10 cellular contexts compared by ENCODE assay signal in genomic region chr10:43221419-43222293, GRCh38. TPM values are rescaled to one million over a fixed set of nuclear protein-coding genes. Genes with fewer than 3 reads are reported as not detected.
DNase-seq lines count a peak whose midpoint lies in the region; ATAC-seq, FAIRE-seq and TF ChIP-seq lines count a peak whose summit lies in the region.
"Had no signal": no experiment of that assay in that cellular context is flagged by ENCODE, and none has a peak within 500 bp of the region (broad histone marks: within the 10 kb centered on the region; RNA-seq: fewer than 3 reads in every experiment).

No MANE protein-coding gene starts in this region.

- BruUV-seq in Caco-2 (replicated peaks; lab: Mats Ljungman, UMichigan) (no TSS peak), K562 (replicated peaks; lab: Mats Ljungman, UMichigan) (no TSS peak)

- H4K20me1 ChIP-seq in K562 (replicated peaks; ENCODE audit: control insufficient read depth, insufficient read depth, low read length), result peaks cover 7% of the 10 kb centered on the region; the same call in 1 of the 2 replicates

- H3K27ac Mint-ChIP-seq in Caco-2 (ENCODE audit: unreplicated experiment), result no peak overlapping the region
- H3K27ac Mint-ChIP-seq: activated naive CD8-positive, alpha-beta T cell had no signal

- peak; percentile 24 to 56 for TF ChIP-seq CTCF in Caco-2 (IDR thresholded peaks at IDR 0.05; ENCODE audit: insufficient read depth in 1 of 2, low read depth in 1 of 2, low read length in 1 of 2, severe bottlenecking in 1 of 2, unreplicated experiment in 1 of 2)
- peak; percentile 46 to 65 (median 48); a peak in 5 of 6 replicates for TF ChIP-seq CTCF in K562 (IDR thresholded peaks at IDR 0.05 in 2 of 3, conservative IDR thresholded peaks at IDR 0.05 in 1 of 3; ENCODE audit: insufficient read depth in 2 of 3, low read depth in 1 of 3, low read length in 3 of 3)
- TF ChIP-seq CTCF in lower lobe of right lung (IDR thresholded peaks at IDR 0.05), result no peak

- TF ChIP-seq EP300 in K562 (IDR thresholded peaks at IDR 0.05; ENCODE audit: low read length), result no peak

- H3K4me3 ChIP-seq in Caco-2 (ENCODE audit: low read depth, low read length) (no peak overlapping the region), K562 (no peak overlapping the region), lower lobe of right lung (no peak overlapping the region)

- H3K4me2 ChIP-seq in K562 (ENCODE audit: insufficient read depth, low read length), result no peak overlapping the region

- intact Hi-C loops in Caco-2 (cut with micrococcal nuclease; ENCODE audit: unreplicated experiment) (loop anchor here (1.0 kb wide), 1 partner anchor 241 kb away; no protein-coding TSS in a partner anchor), K562 (cut with micrococcal nuclease) (no loop called here), lower lobe of right lung (cut with DNase I) (no loop called here)

- in situ Hi-C loops in K562 (cut with MboI) (no loop called here), G401 (cut with HindIII; ENCODE audit: low sequenced_read_pairs) (no loop called here)

- H3K27ac ChIP-seq in K562 (ENCODE audit: extremely low read depth, low read depth, low read length) (no peak overlapping the region), lower lobe of right lung (no peak overlapping the region)

- DNase-seq in Caco-2, result peak; percentile 52 to 60
- peak in 1 of 4 experiments; percentile 36 for DNase-seq in K562 (ENCODE audit: extremely low read depth in 1 of 4, low spot score in 3 of 4)
- DNase-seq in lower lobe of right lung, result peak; percentile 28
- no peak for DNase-seq in G401 (ENCODE audit: low spot score)
- no peak for DNase-seq in KG1 (lab: John Stamatoyannopoulos, UW)
- no peak for DNase-seq in GM03348 (ENCODE audit: low spot score)

- no peak overlapping the region for H2AFZ ChIP-seq in K562 (ENCODE audit: low read depth, low read length)

- no peaks in the 10 kb centered on the region for H3K79me2 ChIP-seq in K562 (ENCODE audit: control insufficient read depth, insufficient read depth, low read length)

- 0% methylated on average over 20 of the region's 20 CpGs for WGBS in K562 (ENCODE audit: insufficient coverage, low coverage, missing lambda C conversion rate)

- H3K9ac ChIP-seq in K562 (ENCODE audit: insufficient read depth in 1 of 2, low read depth in 2 of 2, low read length in 2 of 2), result no peak overlapping the region

- ATAC-seq in HG03378 (IDR thresholded peaks at IDR 0.05; ENCODE audit: unreplicated experiment) (peak; percentile 10), K562 (peak; percentile 84), lower lobe of right lung (peak in 1 of 2 donors; percentile 5), HG03097 (IDR thresholded peaks at IDR 0.05; ENCODE audit: low FRiP score, unreplicated experiment) (no peak)

- H3K4me1 ChIP-seq in Caco-2 (no peaks in the 10 kb centered on the region), K562 (replicated peaks in 1 of 2; ENCODE audit: control insufficient read depth in 2 of 2, insufficient read depth in 2 of 2, low read length in 2 of 2) (peaks cover 0 to 18% of the 10 kb centered on the region in 2 experiments; a peak in 1 of 5 replicates), lower lobe of right lung (no peaks in the 10 kb centered on the region)

- POLR2A ChIA-PET in Caco-2 (lab: Charles Lee), result no interaction called here
- POLR2A ChIA-PET in K562 (lab: Yijun Ruan, JAX), result interaction anchor here (0.6 to 1.8 kb wide), 2 partner anchors 8 to 37 kb away, joined by 3 to 6 read pairs; no protein-coding TSS in a partner anchor

- no peaks in the 10 kb centered on the region for H3K9me3 Mint-ChIP-seq in Caco-2 (ENCODE audit: unreplicated experiment)

- H3K4me3 Mint-ChIP-seq in Caco-2 (ENCODE audit: unreplicated experiment), result no peak overlapping the region
- H3K4me3 Mint-ChIP-seq: activated naive CD8-positive, alpha-beta T cell had no signal

- H3K9me3 ChIP-seq in Caco-2 (no peaks in the 10 kb centered on the region), K562 (replicated peaks; ENCODE audit: control insufficient read depth, insufficient read depth, low read depth, low read length) (no peaks in the 10 kb centered on the region), lower lobe of right lung (no peaks in the 10 kb centered on the region)

- FAIRE-seq in K562 (lab: Jason Lieb, UNC), result no peak

- no peaks in the 10 kb centered on the region for H3K36me3 Mint-ChIP-seq in Caco-2 (ENCODE audit: insufficient read depth, unreplicated experiment)
- H3K36me3 Mint-ChIP-seq: activated naive CD8-positive, alpha-beta T cell had no signal

- H3K36me3 ChIP-seq in Caco-2 (ENCODE audit: control insufficient read depth, insufficient read depth, low read length) (no peaks in the 10 kb centered on the region), K562 (ENCODE audit: control insufficient read depth, insufficient read depth, low read length) (no peaks in the 10 kb centered on the region), lower lobe of right lung (no peaks in the 10 kb centered on the region)

- CTCF ChIA-PET in Caco-2 (lab: Charles Lee), result interaction anchor here (0.7 to 1.5 kb wide), 5 partner anchors 28 to 44 kb away, joined by 3 to 7 read pairs (median 4); no protein-coding TSS in a partner anchor
- CTCF ChIA-PET in K562 (lab: Yijun Ruan, JAX; ENCODE audit: low intra/inter-chr PET ratio), result interaction anchor here (0.7 to 0.9 kb wide), 2 partner anchors 127 to 240 kb away, joined by 3 read pairs; no protein-coding TSS in a partner anchor

- no peaks in the 10 kb centered on the region for H3K4me1 Mint-ChIP-seq in Caco-2 (ENCODE audit: low read depth, unreplicated experiment)

- H3K27me3 Mint-ChIP-seq in Caco-2 (ENCODE audit: insufficient read depth, unreplicated experiment), result peaks cover 15% of the 10 kb centered on the region
- H3K27me3 Mint-ChIP-seq: activated naive CD8-positive, alpha-beta T cell had no signal

- peak in 1 of 2 experiments; percentile 47; a peak in 2 of 4 replicates for TF ChIP-seq RAD21 in K562 (CRISPR knock-in tag; conservative IDR thresholded peaks at IDR 0.05 in 1 of 2, IDR thresholded peaks at IDR 0.05 in 1 of 2)

- H3K27me3 ChIP-seq in Caco-2 (replicated peaks; ENCODE audit: control insufficient read depth, insufficient read depth, low read length) (0 out of 2 replicates have a peak, but pooled peaks cover 1% of the 10 kb centered on the region), K562 (ENCODE audit: control insufficient read depth in 2 of 2, insufficient read depth in 2 of 2, low read length in 2 of 2) (peaks cover 17 to 65% of the 10 kb centered on the region in 2 experiments), lower lobe of right lung (ENCODE audit: low read depth) (no peaks in the 10 kb centered on the region)

- no peaks in the 10 kb centered on the region for H3K9me1 ChIP-seq in K562 (ENCODE audit: control insufficient read depth, insufficient read depth, low read length)

- no peak for TF ChIP-seq POLR2A in K562 (conservative IDR thresholded peaks at IDR 0.05)

TF ChIP-seq in K562, 482 proteins besides CTCF, POLR2A, EP300 and RAD21:
- TF ChIP-seq RFX1 (IDR thresholded peaks at IDR 0.05), result peak; percentile 39
- TF ChIP-seq GABPB1 (CRISPR knock-in tag; IDR thresholded peaks at IDR 0.05), result no peak

RNA-seq across cellular contexts. Expression of gene RASGEF1A, which starts 45.2 kb away (rescaled TPM):
- total RNA-seq in Caco-2 (2022) (0.57 and 0.65 TPM in 2 replicates), K562 (2014; rRNA removed) (29.7 and 32.0 TPM in 2 replicates), K562 (2014; rRNA removed; fragmentation: Illumina TruSeq; extraction: Trizol) (8.1 and 9.2 TPM in 2 replicates), K562 (2015; rRNA removed; fragmentation: Illumina TruSeq; extraction: Trizol) (9.8 and 10.2 TPM in 2 replicates), K562 (2021) (20.9 and 21.5 TPM in 2 replicates), lower lobe of right lung (2.7 TPM)
- total RNA-seq in K562 (2011; cell fraction: chromatin; rRNA removed; ENCODE audit: low replicate concordance), result 16.2 and 38.5 TPM in 2 replicates
- total RNA-seq in K562 (2011; cell fraction: nucleolus; rRNA removed), result 29.0 and 30.1 TPM in 2 replicates
- total RNA-seq in K562 (2011; cell fraction: nucleoplasm; rRNA removed), result 17.3 and 19.3 TPM in 2 replicates
- polyA plus RNA-seq in K562 (2011; rRNA removed) (25.3 and 28.7 TPM in 2 replicates), K562 (2014; fragmentation: Illumina TruSeq; extraction: Trizol) (14.7 and 18.9 TPM in 2 replicates), K562 (2014; fragmentation: Nextera tagmentation; extraction: Ambion mirVana) (1 to 10 TPM; 1.6 to 2.9 TPM), K562 (2014; rRNA removed) (24.2 and 27.9 TPM in 2 replicates)
- polyA plus RNA-seq in K562 (2011; cell fraction: cytosol; rRNA removed), result 27.5 and 49.3 TPM in 2 replicates
- 38.8 and 68.7 TPM in 2 replicates for polyA plus RNA-seq in K562 (2011; cell fraction: nucleus; rRNA removed)
- 7.4 and 13.1 TPM in 2 replicates for polyA plus RNA-seq in K562 (2012)
- polyA minus RNA-seq in K562 (2011; rRNA and poly(A)+ RNA removed), result 9.3 and 18.5 TPM in 2 replicates
- 19.4 and 20.6 TPM in 2 replicates for polyA minus RNA-seq in K562 (2011; cell fraction: cytosol; rRNA and poly(A)+ RNA removed)
- polyA minus RNA-seq in K562 (2011; cell fraction: nucleus; rRNA and poly(A)+ RNA removed), result 21.3 TPM in 2 replicates
- 14.9 and 18.0 TPM in 2 replicates for total RNA-seq in G401 (2014; rRNA removed; shearing (Covaris generic))
- total RNA-seq: RPMI7951 had no signal

Comparison
In these comparisons a context has a peak if more than half of its experiments do, and no peak if none do; other contexts are left out.
1. DNase-seq: peak in Caco-2 (2 of 2) and lower lobe of right lung (single experiment); none in G401 (single experiment), KG1 (single experiment) and GM03348 (single experiment).